1 cellular context compared by ENCODE assay signal in genomic region chr16:27945233-27945975, GRCh38.
TF ChIP-seq lines count a peak whose summit lies in the region.

No MANE protein-coding gene starts in this region.

TF ChIP-seq in WTC11, 78 proteins besides CTCF, POLR2A, EP300 and RAD21 (continued from another document):
- TF ChIP-seq ZNF121 (CRISPR knock-in tag; IDR thresholded peaks at IDR 0.05) = no peak
- no peak for TF ChIP-seq KAT7 (CRISPR knock-in tag; IDR thresholded peaks at IDR 0.05; ENCODE audit: borderline replicate concordance)
